In the genomic region with DNA sequence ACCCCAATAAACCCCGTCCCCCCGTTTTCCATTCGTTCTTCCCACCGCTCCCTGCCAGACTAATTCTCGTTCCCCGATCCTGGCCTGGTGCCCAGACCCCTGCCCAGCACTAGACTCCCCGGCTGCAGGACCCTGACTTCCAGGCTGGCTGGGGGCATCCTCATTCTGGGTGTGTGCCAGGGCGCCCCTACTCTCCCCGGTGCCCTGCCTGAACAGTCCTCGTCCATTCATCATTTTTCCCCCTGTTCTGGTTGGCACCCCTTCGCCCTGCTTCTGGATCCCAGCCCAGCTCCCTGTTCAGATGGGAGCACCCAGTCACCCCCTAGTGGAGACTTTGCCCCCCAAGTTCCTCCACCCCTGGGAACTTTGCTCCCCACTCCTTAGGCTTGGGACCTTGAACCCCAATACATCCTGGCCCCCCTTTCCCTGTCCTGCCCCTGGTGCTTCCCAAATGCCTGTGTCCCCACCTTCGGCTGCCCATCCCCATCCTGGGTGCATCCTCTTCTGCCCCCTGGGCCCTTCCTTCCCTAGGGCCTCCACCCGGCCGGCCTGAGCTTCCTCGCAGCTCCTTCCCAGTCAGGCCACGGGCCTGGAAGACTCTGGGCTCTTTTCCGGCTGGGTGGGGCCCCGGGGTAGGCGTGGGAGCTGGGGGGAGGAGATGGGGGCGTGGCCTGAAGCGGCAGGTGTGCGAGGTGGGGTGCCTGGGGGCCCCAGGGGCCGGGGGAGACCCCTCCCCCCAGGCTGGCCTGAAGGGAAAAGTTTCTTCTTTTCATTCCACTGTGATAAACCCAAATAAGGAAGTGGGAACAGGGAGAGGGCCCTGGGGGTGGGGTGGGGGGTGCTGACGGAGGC, we compare ENCODE assay signal across 1 cellular context.
A peak's percentile ranks its signal among the peaks of the same experiment; 100 is the strongest.
TF ChIP-seq lines count a peak whose summit lies in the region.

No MANE protein-coding gene starts in this region.

TF ChIP-seq in HEK293, 187 proteins besides CTCF, POLR2A, EP300 and RAD21 (continued from another document):
- TF ChIP-seq, protein P1, sequence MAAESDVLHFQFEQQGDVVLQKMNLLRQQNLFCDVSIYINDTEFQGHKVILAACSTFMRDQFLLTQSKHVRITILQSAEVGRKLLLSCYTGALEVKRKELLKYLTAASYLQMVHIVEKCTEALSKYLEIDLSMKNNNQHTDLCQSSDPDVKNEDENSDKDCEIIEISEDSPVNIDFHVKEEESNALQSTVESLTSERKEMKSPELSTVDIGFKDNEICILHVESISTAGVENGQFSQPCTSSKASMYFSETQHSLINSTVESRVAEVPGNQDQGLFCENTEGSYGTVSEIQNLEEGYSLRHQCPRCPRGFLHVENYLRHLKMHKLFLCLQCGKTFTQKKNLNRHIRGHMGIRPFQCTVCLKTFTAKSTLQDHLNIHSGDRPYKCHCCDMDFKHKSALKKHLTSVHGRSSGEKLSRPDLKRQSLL (tag by site-specific recombination; IDR thresholded peaks at IDR 0.05): no peak
- TF ChIP-seq ZNF423 (tag by site-specific recombination; IDR thresholded peaks at IDR 0.05) (peak; percentile 84), ZBTB11 (tag by site-specific recombination; conservative IDR thresholded peaks at IDR 0.05; ENCODE audit: low read depth) (0 out of 2 replicates have a peak, but pooled peaks have one; percentile 13), ZNF341 (tag by site-specific recombination; IDR thresholded peaks at IDR 0.05; ENCODE audit: low read depth) (peak; percentile 57), KLF8 (tag by site-specific recombination; IDR thresholded peaks at IDR 0.05) (peak; percentile 47; the same call in 1 of the 2 replicates), PATZ1 (tag by site-specific recombination; IDR thresholded peaks at IDR 0.05) (peak; percentile 67), ZBTB7A (tag by site-specific recombination; IDR thresholded peaks at IDR 0.05; ENCODE audit: low read depth) (peak; percentile 17; the same call in 1 of the 2 replicates), GFI1B (tag by site-specific recombination; IDR thresholded peaks at IDR 0.05) (no peak), GLIS1 (tag by site-specific recombination; IDR thresholded peaks at IDR 0.05) (peak; percentile 17; the same call in 1 of the 2 replicates), ZNF391 (tag by site-specific recombination; IDR thresholded peaks at IDR 0.05; ENCODE audit: borderline replicate concordance, low read depth) (0 out of 2 replicates have a peak, but pooled peaks have one; percentile 12), ZBTB20 (tag by site-specific recombination; IDR thresholded peaks at IDR 0.05) (peak; percentile 20; the same call in 1 of the 2 replicates), KLF1 (tag by site-specific recombination; IDR thresholded peaks at IDR 0.05) (peak; percentile 47), ZNF335 (tag by site-specific recombination; conservative IDR thresholded peaks at IDR 0.05) (peak; percentile 56; the same call in 1 of the 2 replicates), KLF9 (tag by site-specific recombination; IDR thresholded peaks at IDR 0.05; ENCODE audit: low read depth) (peak; percentile 77), ZFP41 (tag by site-specific recombination; IDR thresholded peaks at IDR 0.05; ENCODE audit: borderline replicate concordance) (no peak), SP3 (tag by site-specific recombination; IDR thresholded peaks at IDR 0.05) (peak; percentile 54), GLIS2 (tag by site-specific recombination; IDR thresholded peaks at IDR 0.05) (peak; percentile 93), IKZF3 (tag by site-specific recombination; IDR thresholded peaks at IDR 0.05) (peak; percentile 79; the same call in 1 of the 2 replicates), ZBTB17 (tag by site-specific recombination; IDR thresholded peaks at IDR 0.05) (peak; percentile 66), ZFP3 (tag by site-specific recombination; IDR thresholded peaks at IDR 0.05; ENCODE audit: low read depth) (no peak), ZNF76 (tag by site-specific recombination; IDR thresholded peaks at IDR 0.05; ENCODE audit: borderline replicate concordance, low read depth) (peak; percentile 48; the same call in 1 of the 2 replicates), HOXD13 (CRISPR knock-in tag; IDR thresholded peaks at IDR 0.05; ENCODE audit: borderline replicate concordance) (no peak)
- TF ChIP-seq, protein P2, sequence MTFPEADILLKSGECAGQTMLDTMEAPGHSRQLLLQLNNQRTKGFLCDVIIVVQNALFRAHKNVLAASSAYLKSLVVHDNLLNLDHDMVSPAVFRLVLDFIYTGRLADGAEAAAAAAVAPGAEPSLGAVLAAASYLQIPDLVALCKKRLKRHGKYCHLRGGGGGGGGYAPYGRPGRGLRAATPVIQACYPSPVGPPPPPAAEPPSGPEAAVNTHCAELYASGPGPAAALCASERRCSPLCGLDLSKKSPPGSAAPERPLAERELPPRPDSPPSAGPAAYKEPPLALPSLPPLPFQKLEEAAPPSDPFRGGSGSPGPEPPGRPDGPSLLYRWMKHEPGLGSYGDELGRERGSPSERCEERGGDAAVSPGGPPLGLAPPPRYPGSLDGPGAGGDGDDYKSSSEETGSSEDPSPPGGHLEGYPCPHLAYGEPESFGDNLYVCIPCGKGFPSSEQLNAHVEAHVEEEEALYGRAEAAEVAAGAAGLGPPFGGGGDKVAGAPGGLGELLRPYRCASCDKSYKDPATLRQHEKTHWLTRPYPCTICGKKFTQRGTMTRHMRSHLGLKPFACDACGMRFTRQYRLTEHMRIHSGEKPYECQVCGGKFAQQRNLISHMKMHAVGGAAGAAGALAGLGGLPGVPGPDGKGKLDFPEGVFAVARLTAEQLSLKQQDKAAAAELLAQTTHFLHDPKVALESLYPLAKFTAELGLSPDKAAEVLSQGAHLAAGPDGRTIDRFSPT (tag by site-specific recombination; IDR thresholded peaks at IDR 0.05): peak; percentile 73
- TF ChIP-seq, protein P3, sequence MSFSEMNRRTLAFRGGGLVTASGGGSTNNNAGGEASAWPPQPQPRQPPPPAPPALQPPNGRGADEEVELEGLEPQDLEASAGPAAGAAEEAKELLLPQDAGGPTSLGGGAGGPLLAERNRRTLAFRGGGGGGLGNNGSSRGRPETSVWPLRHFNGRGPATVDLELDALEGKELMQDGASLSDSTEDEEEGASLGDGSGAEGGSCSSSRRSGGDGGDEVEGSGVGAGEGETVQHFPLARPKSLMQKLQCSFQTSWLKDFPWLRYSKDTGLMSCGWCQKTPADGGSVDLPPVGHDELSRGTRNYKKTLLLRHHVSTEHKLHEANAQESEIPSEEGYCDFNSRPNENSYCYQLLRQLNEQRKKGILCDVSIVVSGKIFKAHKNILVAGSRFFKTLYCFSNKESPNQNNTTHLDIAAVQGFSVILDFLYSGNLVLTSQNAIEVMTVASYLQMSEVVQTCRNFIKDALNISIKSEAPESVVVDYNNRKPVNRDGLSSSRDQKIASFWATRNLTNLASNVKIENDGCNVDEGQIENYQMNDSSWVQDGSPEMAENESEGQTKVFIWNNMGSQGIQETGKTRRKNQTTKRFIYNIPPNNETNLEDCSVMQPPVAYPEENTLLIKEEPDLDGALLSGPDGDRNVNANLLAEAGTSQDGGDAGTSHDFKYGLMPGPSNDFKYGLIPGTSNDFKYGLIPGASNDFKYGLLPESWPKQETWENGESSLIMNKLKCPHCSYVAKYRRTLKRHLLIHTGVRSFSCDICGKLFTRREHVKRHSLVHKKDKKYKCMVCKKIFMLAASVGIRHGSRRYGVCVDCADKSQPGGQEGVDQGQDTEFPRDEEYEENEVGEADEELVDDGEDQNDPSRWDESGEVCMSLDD (tag by site-specific recombination; IDR thresholded peaks at IDR 0.05): peak; percentile 95
